Comparison of ENCODE assay signal across 8 cellular contexts in the genomic region with DNA sequence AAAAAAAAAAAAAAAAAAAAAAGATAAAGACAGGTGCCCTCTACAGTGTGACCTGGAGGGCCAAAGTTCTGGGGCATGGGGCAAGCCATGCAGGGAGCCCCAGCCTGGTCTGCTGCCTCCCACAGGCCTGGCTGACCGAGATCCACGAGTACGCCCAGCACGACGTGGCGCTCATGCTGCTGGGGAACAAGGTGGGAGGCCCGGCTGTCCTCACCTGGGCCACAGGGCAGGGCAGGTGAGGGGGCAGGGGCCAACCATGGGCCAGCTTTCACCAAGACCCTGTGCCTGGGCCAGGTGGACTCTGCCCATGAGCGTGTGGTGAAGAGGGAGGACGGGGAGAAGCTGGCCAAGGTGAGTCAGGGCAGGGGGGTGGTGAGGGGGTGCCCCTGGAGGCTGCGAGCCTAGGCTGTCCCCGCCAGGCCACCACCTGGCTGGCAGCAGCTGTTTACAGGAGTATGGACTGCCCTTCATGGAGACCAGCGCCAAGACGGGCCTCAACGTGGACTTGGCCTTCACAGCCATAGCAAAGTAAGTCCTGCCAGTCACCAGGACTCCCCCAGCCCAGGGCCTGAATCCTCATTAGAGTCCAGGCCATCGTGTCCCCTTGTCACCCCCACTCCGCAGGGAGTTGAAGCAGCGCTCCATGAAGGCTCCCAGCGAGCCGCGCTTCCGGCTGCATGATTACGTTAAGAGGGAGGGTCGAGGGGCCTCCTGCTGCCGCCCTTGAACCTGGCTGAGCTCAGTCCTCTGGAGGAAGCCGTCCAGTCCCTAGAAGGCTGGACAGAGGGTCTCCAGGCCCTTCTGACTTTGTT. TPM values are rescaled to one million over a fixed set of nuclear protein-coding genes. Genes with fewer than 3 reads are reported as not detected.
A peak's percentile ranks its signal among the peaks of the same experiment; 100 is the strongest.
DNase-seq lines count a peak whose midpoint lies in the region; ATAC-seq and TF ChIP-seq lines count a peak whose summit lies in the region.

No MANE protein-coding gene starts in this region.

- peak overlapping the region; percentile 11 to 99 (median 90) for H3K4me3 ChIP-seq in dorsolateral prefrontal cortex

- H3K36me3 Mint-ChIP-seq in activated T-cell treated with anti-CD3 and anti-CD28 coated beads, Interleukin-2, amount 50 U/mL, for 24 hours (ENCODE audit: low read depth) = peaks cover 61% of the 10 kb centered on the region
- peaks cover 14% of the 10 kb centered on the region for H3K36me3 Mint-ChIP-seq in neural crest cell (ENCODE audit: low read depth)

- H3K27ac ChIP-seq in dorsolateral prefrontal cortex = peak overlapping the region in 50 of 59 donors; percentile 6 to 92 (median 67)

- H3K27me3 ChIP-seq in dorsolateral prefrontal cortex = no peaks in the 10 kb centered on the region

- H3K27me3 Mint-ChIP-seq in activated T-cell treated with anti-CD3 and anti-CD28 coated beads, Interleukin-2, amount 50 U/mL, for 24 hours = no peaks in the 10 kb centered on the region
- peaks cover 7% of the 10 kb centered on the region for H3K27me3 Mint-ChIP-seq in neural crest cell (ENCODE audit: low read depth)

- peak overlapping the region; percentile 97 for H3K4me3 Mint-ChIP-seq in activated T-cell treated with anti-CD3 and anti-CD28 coated beads, Interleukin-2, amount 50 U/mL, for 24 hours
- peak overlapping the region; percentile 93 for H3K4me3 Mint-ChIP-seq in neural crest cell

- TF ChIP-seq POLR2A in Raji (IDR thresholded peaks at IDR 0.05; ENCODE audit: insufficient read depth, low read depth, low read length) = peak; percentile 41

- no peak for TF ChIP-seq CTCF in dorsolateral prefrontal cortex (IDR thresholded peaks at IDR 0.05 in 54 of 56, conservative IDR thresholded peaks at IDR 0.05 in 2 of 56; ENCODE audit: low read depth in 1 of 56, partially characterized antibody in 56 of 56)
- TF ChIP-seq CTCF in neural crest cell (conservative IDR thresholded peaks at IDR 0.05) = no peak

- H3K9me3 Mint-ChIP-seq in activated T-cell treated with anti-CD3 and anti-CD28 coated beads, Interleukin-2, amount 50 U/mL, for 24 hours = no peaks in the 10 kb centered on the region
- no peaks in the 10 kb centered on the region for H3K9me3 Mint-ChIP-seq in neural crest cell

- H3K27ac Mint-ChIP-seq in activated T-cell treated with anti-CD3 and anti-CD28 coated beads, Interleukin-2, amount 50 U/mL, for 24 hours = peak overlapping the region; percentile 98
- H3K27ac Mint-ChIP-seq in neural crest cell (ENCODE audit: unreplicated experiment) = no peak overlapping the region

- no peak for ATAC-seq in HG02840 (IDR thresholded peaks at IDR 0.05; ENCODE audit: low FRiP score, unreplicated experiment)

- H3K4me1 Mint-ChIP-seq in activated T-cell treated with anti-CD3 and anti-CD28 coated beads, Interleukin-2, amount 50 U/mL, for 24 hours (ENCODE audit: low read depth) = peaks cover 41% of the 10 kb centered on the region
- peaks cover 59% of the 10 kb centered on the region for H3K4me1 Mint-ChIP-seq in neural crest cell

- intact Hi-C loops in dorsolateral prefrontal cortex (cut with DNase I) = loop anchor here in 1 of 2 donors (1.0 kb wide), 1 partner anchor 131 kb away; no protein-coding TSS in a partner anchor

- peak; percentile 76 for DNase-seq in activated T-cell treated with anti-CD3 and anti-CD28 coated beads, Interleukin-2, amount 50 U/mL, for 24 hours
- DNase-seq in activated T-cell treated with anti-CD3 and anti-CD28 coated beads, Interleukin-2, amount 50 U/mL, for 1 hour = no peak
- DNase-seq in dorsolateral prefrontal cortex = no peak
- DNase-seq in neural crest cell (ENCODE audit: low read depth, low spot score) = no peak
- DNase-seq in effector CD8-positive, alpha-beta T cell (lab: John Stamatoyannopoulos, UW) = no peak
- no peak for DNase-seq in ecto neural progenitor cell (ENCODE audit: low spot score)

RNA-seq across cellular contexts. Expression of a gene that starts 2.7 kb away (rescaled TPM):
- 10 to 100 TPM; 26.2 to 67.2 (median 41.0) TPM for total RNA-seq in dorsolateral prefrontal cortex
- total RNA-seq in neural crest cell = 82.2 and 85.5 TPM in 2 replicates

RNA-seq across cellular contexts. Expression of a gene that starts 4.5 kb away (rescaled TPM):
- total RNA-seq in dorsolateral prefrontal cortex (10 to 100 TPM; 19.4 to 82.0 (median 54.8) TPM), neural crest cell (0.64 and 0.98 TPM in 2 replicates)

RNA-seq across cellular contexts. Expression of a gene that starts 17.2 kb away (rescaled TPM):
- total RNA-seq in dorsolateral prefrontal cortex = 100 to 1,000 TPM; 194 to 567 (median 327) TPM
- total RNA-seq in neural crest cell = 108 and 115 TPM in 2 replicates

RNA-seq across cellular contexts. Expression of a gene that starts 43.5 kb away (rescaled TPM):
- total RNA-seq in dorsolateral prefrontal cortex (100 to 1,000 TPM in 111 of 120 experiments, 10 to 100 TPM in 9; 50.8 to 265 (median 149) TPM), neural crest cell (18.9 and 20.2 TPM in 2 replicates)

RNA-seq across cellular contexts. Expression of a gene that starts 52.4 kb away (rescaled TPM):
- 10 to 100 TPM; 36.3 to 86.0 (median 59.4) TPM for total RNA-seq in dorsolateral prefrontal cortex
- 68.1 and 69.2 TPM in 2 replicates for total RNA-seq in neural crest cell

Comparison
In these comparisons a context has a peak if more than half of its experiments do, and no peak if none do; other contexts are left out.
1. RNA of a gene that starts 4.5 kb away (total RNA-seq): 19.4 to 82.0 TPM in dorsolateral prefrontal cortex; 0.64 to 0.98 TPM in neural crest cell; every median in the first group is over 10 times any median in the second.